8 cellular contexts compared by ENCODE assay signal in the genomic region with DNA sequence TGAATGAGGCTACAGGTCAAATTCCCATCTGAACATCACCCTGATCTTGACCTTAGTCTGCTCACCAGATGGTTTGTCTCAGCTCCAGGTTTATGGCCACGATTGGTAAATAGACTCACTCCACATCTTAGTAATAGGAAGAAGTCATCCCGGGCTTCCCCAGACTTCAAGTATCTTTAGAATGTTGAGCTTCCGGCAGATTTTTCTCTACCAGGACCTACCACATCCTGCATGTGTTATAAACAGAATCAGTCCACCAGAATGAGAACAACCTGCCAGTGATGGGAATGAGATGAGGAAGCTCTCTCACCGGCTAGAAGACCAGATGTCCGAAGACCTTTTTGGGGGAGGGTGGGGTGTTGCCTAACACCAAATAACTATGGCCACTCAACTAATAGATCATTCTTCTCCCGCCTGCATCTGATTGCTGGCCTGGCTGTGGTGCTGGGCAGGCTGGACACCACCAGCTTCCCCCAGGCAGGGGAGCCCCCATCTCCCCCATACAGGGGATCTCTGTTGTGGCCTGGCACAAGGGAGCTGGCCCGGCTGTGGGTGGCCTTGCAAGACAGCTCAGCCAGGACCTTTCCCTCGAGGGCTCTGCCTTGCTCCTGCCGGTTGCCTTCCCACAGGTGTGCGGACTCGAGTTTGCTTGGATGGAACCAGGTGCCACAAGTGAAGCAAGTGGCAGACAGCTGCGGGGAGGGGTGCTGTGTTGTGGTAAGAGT.
DNase-seq lines count a peak whose midpoint lies in the region; ATAC-seq, FAIRE-seq and TF ChIP-seq lines count a peak whose summit lies in the region.

No MANE protein-coding gene starts in this region.

- no peak for TF ChIP-seq CTCF in AG10803 (conservative IDR thresholded peaks at IDR 0.05; ENCODE audit: low read length)
- TF ChIP-seq CTCF in astrocyte (IDR thresholded peaks at IDR 0.05; ENCODE audit: insufficient read depth, low read depth, low read length), result no peak
- TF ChIP-seq CTCF in osteoblast (IDR thresholded peaks at IDR 0.05; ENCODE audit: extremely low read depth, low read depth, low read length), result no peak
- TF ChIP-seq CTCF in foreskin keratinocyte (conservative IDR thresholded peaks at IDR 0.05), result no peak

- FAIRE-seq in astrocyte (lab: Jason Lieb, UNC), result no peak

- DNase-seq in AG10803 (ENCODE audit: low read depth), result peak; percentile 96
- peak; percentile 91 for DNase-seq in GM04504 (ENCODE audit: low read depth)
- peak; percentile 93 for DNase-seq in astrocyte (ENCODE audit: low read depth)
- DNase-seq in medulla oblongata (ENCODE audit: extremely low spot score), result peak; percentile 42
- no peak for DNase-seq in 8988T
- DNase-seq in NCI-H1694 (lab: John Stamatoyannopoulos, UW), result no peak
- DNase-seq in osteoblast (ENCODE audit: insufficient read length, low spot score, missing footprints), result no peak
- DNase-seq in foreskin keratinocyte, result no peak

- H2AFZ ChIP-seq in astrocyte (ENCODE audit: low read depth, low read length), result no peak overlapping the region
- H2AFZ ChIP-seq in osteoblast (ENCODE audit: low read length), result no peak overlapping the region

- H3K36me3 ChIP-seq in astrocyte (ENCODE audit: insufficient read depth, low read length) (no peaks in the 10 kb centered on the region), osteoblast (ENCODE audit: insufficient read depth, low read length) (no peaks in the 10 kb centered on the region)

- H3K27ac Mint-ChIP-seq in astrocyte (ENCODE audit: unreplicated experiment), result peak overlapping the region; percentile 37

- H3K4me2 ChIP-seq in astrocyte (ENCODE audit: low read length) (peak overlapping the region; percentile 54), osteoblast (ENCODE audit: insufficient read depth, low read length) (no peak overlapping the region)

- peaks cover 4% of the 10 kb centered on the region for H3K36me3 Mint-ChIP-seq in astrocyte (ENCODE audit: low read depth, unreplicated experiment)

- H3K27me3 Mint-ChIP-seq in astrocyte (ENCODE audit: low read depth, unreplicated experiment), result peaks cover 48% of the 10 kb centered on the region

- no peak overlapping the region for H3K4me3 ChIP-seq in AG10803 (ENCODE audit: low read length)
- H3K4me3 ChIP-seq in astrocyte (ENCODE audit: insufficient read depth, low read depth, low read length), result no peak overlapping the region
- H3K4me3 ChIP-seq in osteoblast (ENCODE audit: insufficient read depth, low read length), result no peak overlapping the region

- peaks cover 45% of the 10 kb centered on the region for H3K4me1 Mint-ChIP-seq in astrocyte (ENCODE audit: low read depth, unreplicated experiment)

- no peak overlapping the region for H3K27ac ChIP-seq in astrocyte (ENCODE audit: low read depth, low read length)
- H3K27ac ChIP-seq in osteoblast (ENCODE audit: low read depth, low read length), result no peak overlapping the region
- H3K27ac ChIP-seq in foreskin keratinocyte, result no peak overlapping the region

- H3K9ac ChIP-seq in astrocyte (ENCODE audit: low read length), result no peak overlapping the region

- H3K4me1 ChIP-seq in astrocyte (ENCODE audit: insufficient read depth, low read length) (peaks cover 34% of the 10 kb centered on the region), osteoblast (ENCODE audit: insufficient read depth, low read length) (peaks cover 24% of the 10 kb centered on the region), foreskin keratinocyte (peaks cover 5% of the 10 kb centered on the region)

- H3K4me3 Mint-ChIP-seq in astrocyte (ENCODE audit: unreplicated experiment), result no peak overlapping the region

- H3K27me3 ChIP-seq in astrocyte (ENCODE audit: insufficient read depth, low read length), result peaks cover 15% of the 10 kb centered on the region
- H3K27me3 ChIP-seq in osteoblast (ENCODE audit: insufficient read depth, low read length), result peaks cover 3% of the 10 kb centered on the region
- peaks cover 93% of the 10 kb centered on the region for H3K27me3 ChIP-seq in foreskin keratinocyte

- peaks cover 4% of the 10 kb centered on the region for H3K9me3 Mint-ChIP-seq in astrocyte (ENCODE audit: unreplicated experiment)

- H4K20me1 ChIP-seq in astrocyte (ENCODE audit: insufficient read depth, low read length) (peaks cover 72% of the 10 kb centered on the region), osteoblast (ENCODE audit: insufficient read depth, low read length) (peaks cover 65% of the 10 kb centered on the region)

- H3K79me2 ChIP-seq in astrocyte (ENCODE audit: insufficient read depth, low read length) (peaks cover 4% of the 10 kb centered on the region), osteoblast (ENCODE audit: insufficient read depth, low read length) (peaks cover 43% of the 10 kb centered on the region)

- no peak for ATAC-seq in foreskin keratinocyte

- H3K9me3 ChIP-seq in astrocyte (ENCODE audit: insufficient read depth, low read depth, low read length) (no peaks in the 10 kb centered on the region), osteoblast (ENCODE audit: low read depth, low read length) (no peaks in the 10 kb centered on the region)

Comparison
In these comparisons a context has a peak if more than half of its experiments do, and no peak if none do; other contexts are left out.
1. DNase-seq: peak in AG10803 (single experiment), GM04504 (single experiment), astrocyte (single experiment) and medulla oblongata (single experiment); none in 8988T (single experiment), NCI-H1694 (single experiment), osteoblast (single experiment) and foreskin keratinocyte (0 of 2).